Comparison of ENCODE assay signal across 15 cellular contexts in the genomic region with DNA sequence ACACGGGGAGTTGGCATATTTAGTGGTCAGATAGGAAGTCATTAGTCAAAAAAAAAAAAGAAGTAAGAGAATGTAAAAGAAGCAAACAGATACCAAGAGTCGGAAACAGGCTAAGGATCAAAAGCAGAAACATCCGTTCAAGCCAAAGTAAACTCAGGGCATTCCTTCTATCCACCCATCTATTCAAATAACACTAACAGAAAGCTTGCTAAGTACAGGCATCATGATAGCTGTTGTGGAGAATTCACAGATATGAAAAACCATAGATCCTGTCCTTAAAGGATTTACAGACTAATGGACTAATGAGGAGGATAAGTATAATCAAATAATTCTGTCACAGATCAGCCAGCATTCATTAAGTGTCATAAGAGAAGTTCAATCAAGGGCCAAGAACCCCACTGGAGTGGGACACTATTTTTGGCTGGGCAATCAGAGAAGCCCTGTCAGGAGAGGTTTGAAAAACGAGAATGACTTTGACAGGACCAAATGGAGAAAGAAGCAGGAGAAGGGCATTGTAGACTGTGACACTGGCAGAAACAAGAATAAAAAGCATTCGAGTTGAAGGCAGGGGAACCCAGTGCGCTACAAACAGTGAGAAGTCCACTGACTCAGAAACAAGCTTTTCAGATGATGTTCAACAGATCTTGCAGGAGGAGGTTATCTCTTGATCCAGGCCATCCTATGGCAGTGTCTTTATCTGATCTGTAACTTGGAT.
DNase-seq lines count a peak whose midpoint lies in the region; ATAC-seq and TF ChIP-seq lines count a peak whose summit lies in the region.
"Had no signal": no experiment of that assay in that cellular context is flagged by ENCODE, and none has a peak within 500 bp of the region (broad histone marks: within the 10 kb centered on the region; RNA-seq: fewer than 3 reads in every experiment).

No MANE protein-coding gene starts in this region.

- H4K20me1 ChIP-seq in SK-N-SH (ENCODE audit: insufficient read depth), result no peaks in the 10 kb centered on the region

- POLR2A ChIA-PET in SK-N-SH (lab: Yijun Ruan, JAX), result no interaction called here

- peak; percentile 12 for ATAC-seq in GM21723 (IDR thresholded peaks at IDR 0.05; ENCODE audit: unreplicated experiment)
- ATAC-seq in foreskin keratinocyte, result no peak

- peak; percentile 59 to 94 for TF ChIP-seq EP300 in SK-N-SH (IDR thresholded peaks at IDR 0.05; ENCODE audit: borderline replicate concordance in 1 of 2, low read depth in 1 of 2, low read length in 1 of 2)

- peak overlapping the region; percentile 56 for H2AFZ ChIP-seq in SK-N-SH (ENCODE audit: low read depth)

- H3K9me2 ChIP-seq in SK-N-SH, result no peaks in the 10 kb centered on the region

- H3K27me3 Mint-ChIP-seq in progenitor cell of endocrine pancreas, result peaks cover 29% of the 10 kb centered on the region

- peak overlapping the region; percentile 44; the same call in 1 of the 2 replicates for H3K9ac ChIP-seq in SK-N-SH
- H3K9ac ChIP-seq in rectal smooth muscle tissue (ENCODE audit: low read length), result no peak overlapping the region

- 16% methylated on average over 6 of the region's 6 CpGs for WGBS in SK-N-SH (ENCODE audit: low lambda C conversion rate)

- no peaks in the 10 kb centered on the region for H3K9me3 ChIP-seq in SK-N-SH
- H3K9me3 ChIP-seq: pancreas had no signal

- no peaks in the 10 kb centered on the region for H3K27me3 ChIP-seq in SK-N-SH (ENCODE audit: insufficient read depth)
- no peaks in the 10 kb centered on the region for H3K27me3 ChIP-seq in rectal smooth muscle tissue (ENCODE audit: control insufficient read depth, insufficient read depth, low read length)
- H3K27me3 ChIP-seq in foreskin keratinocyte, result no peaks in the 10 kb centered on the region
- H3K27me3 ChIP-seq: pancreas had no signal

- H3K4me1 Mint-ChIP-seq in progenitor cell of endocrine pancreas (ENCODE audit: low read depth), result peaks cover 6% of the 10 kb centered on the region

- DNase-seq in SK-N-SH (no peak), fibroblast of the aortic adventitia (ENCODE audit: low read depth) (peak; percentile 70), foreskin keratinocyte (no peak), occipital lobe (lab: John Stamatoyannopoulos, UW) (no peak), cerebellar cortex (ENCODE audit: low spot score) (no peak), progenitor cell of endocrine pancreas (ENCODE audit: low spot score, unreplicated experiment) (no peak)
- DNase-seq: activated gamma-delta T cell treated with Interleukin-2 at 50 U/mL for 16 hours, AML-193, cerebellar nuclear complex, NCI-H1930, NCI-H774, pancreas, SIG-M5 had no signal

- H3K4me3 ChIP-seq in SK-N-SH (ENCODE audit: low read depth in 2 of 2, low read length in 1 of 2), result peak overlapping the region in 1 of 2 experiments; percentile 9; a peak in 2 of 4 replicates
- no peak overlapping the region for H3K4me3 ChIP-seq in fibroblast of the aortic adventitia (ENCODE audit: low read depth, low read length)
- H3K4me3 ChIP-seq in rectal smooth muscle tissue (ENCODE audit: low read length), result no peak overlapping the region
- H3K4me3 ChIP-seq: pancreas had no signal

- no peaks in the 10 kb centered on the region for H3K36me3 Mint-ChIP-seq in progenitor cell of endocrine pancreas (ENCODE audit: insufficient read depth)

- H3K27ac ChIP-seq in SK-N-SH (ENCODE audit: low read depth in 2 of 2, low read length in 1 of 2), result peak overlapping the region; percentile 91 to 95
- peak overlapping the region; percentile 20 for H3K27ac ChIP-seq in rectal smooth muscle tissue (ENCODE audit: low read depth, low read length)
- H3K27ac ChIP-seq in foreskin keratinocyte, result no peak overlapping the region
- H3K27ac ChIP-seq: pancreas had no signal

- TF ChIP-seq RAD21 in SK-N-SH (IDR thresholded peaks at IDR 0.05; ENCODE audit: low read length), result peak; percentile 1; the same call in 1 of the 2 replicates

- CTCF ChIA-PET in SK-N-SH (lab: Yijun Ruan, JAX), result interaction anchor here (1.1 kb wide), 1 partner anchor 10 kb away, joined by 3 read pairs; no protein-coding TSS in a partner anchor

- H3K27ac Mint-ChIP-seq in progenitor cell of endocrine pancreas, result no peak overlapping the region

- peak overlapping the region; percentile 69 for H3K4me2 ChIP-seq in SK-N-SH

- peaks cover 30% of the 10 kb centered on the region for H3F3A ChIP-seq in SK-N-SH (replicated peaks; ENCODE audit: insufficient read depth)

- H3K9me3 Mint-ChIP-seq in progenitor cell of endocrine pancreas (ENCODE audit: low read depth), result no peaks in the 10 kb centered on the region

- H3K79me2 ChIP-seq in SK-N-SH (ENCODE audit: insufficient read depth), result no peaks in the 10 kb centered on the region

- no peaks in the 10 kb centered on the region for H3K36me3 ChIP-seq in SK-N-SH (replicated peaks in 1 of 2; ENCODE audit: control insufficient read depth in 1 of 2, insufficient read depth in 2 of 2, low read length in 1 of 2)
- no peaks in the 10 kb centered on the region for H3K36me3 ChIP-seq in rectal smooth muscle tissue (ENCODE audit: control insufficient read depth, insufficient read depth, low read length)
- H3K36me3 ChIP-seq: pancreas had no signal

- H3K4me1 ChIP-seq in SK-N-SH (ENCODE audit: control insufficient read depth in 1 of 2, insufficient read depth in 2 of 2, low read depth in 1 of 2, low read length in 1 of 2) (peaks cover 16 to 18% of the 10 kb centered on the region in 2 experiments), rectal smooth muscle tissue (ENCODE audit: control insufficient read depth, insufficient read depth, low read length) (peaks cover 10% of the 10 kb centered on the region), foreskin keratinocyte (no peaks in the 10 kb centered on the region)
- H3K4me1 ChIP-seq: pancreas had no signal

- H3K4me3 Mint-ChIP-seq in progenitor cell of endocrine pancreas (ENCODE audit: low read depth), result no peak overlapping the region

- TF ChIP-seq CTCF in SK-N-SH (IDR thresholded peaks at IDR 0.05), result no peak
- no peak for TF ChIP-seq CTCF in fibroblast of the aortic adventitia (IDR thresholded peaks at IDR 0.05; ENCODE audit: insufficient read depth, low read length)
- no peak for TF ChIP-seq CTCF in foreskin keratinocyte (conservative IDR thresholded peaks at IDR 0.05)
- TF ChIP-seq CTCF in progenitor cell of endocrine pancreas (IDR thresholded peaks at IDR 0.05; ENCODE audit: unreplicated experiment), result no peak

TF ChIP-seq in SK-N-SH, 30 proteins besides CTCF, POLR2A, EP300 and RAD21 (continues in another document):
- TF ChIP-seq JUND (IDR thresholded peaks at IDR 0.05) (peak; percentile 60), FOXM1 (IDR thresholded peaks at IDR 0.05; ENCODE audit: low read depth) (peak; percentile 65), FOSL2 (IDR thresholded peaks at IDR 0.05; ENCODE audit: borderline replicate concordance, low read depth) (peak; percentile 33; the same call in 1 of the 2 replicates), MEF2A (IDR thresholded peaks at IDR 0.05; ENCODE audit: borderline replicate concordance, low read depth) (peak; percentile 33), EZH2phosphoT487 (IDR thresholded peaks at IDR 0.05; ENCODE audit: borderline replicate concordance, low read depth) (no peak), MXI1 (IDR thresholded peaks at IDR 0.05; ENCODE audit: low read depth, low read length) (no peak), NFIC (IDR thresholded peaks at IDR 0.05; ENCODE audit: borderline replicate concordance) (peak; percentile 84), RCOR1 (IDR thresholded peaks at IDR 0.05; ENCODE audit: low read length) (no peak), GABPA (IDR thresholded peaks at IDR 0.05; ENCODE audit: low read depth) (peak; percentile 4; the same call in 1 of the 2 replicates), TCF12 (IDR thresholded peaks at IDR 0.05) (peak; percentile 89), TEAD4 (IDR thresholded peaks at IDR 0.05; ENCODE audit: borderline replicate concordance, insufficient read depth) (peak; percentile 77; the same call in 1 of the 2 replicates), IRF3 (IDR thresholded peaks at IDR 0.05; ENCODE audit: low read depth, low read length) (no peak)
- TF ChIP-seq, protein P1, sequence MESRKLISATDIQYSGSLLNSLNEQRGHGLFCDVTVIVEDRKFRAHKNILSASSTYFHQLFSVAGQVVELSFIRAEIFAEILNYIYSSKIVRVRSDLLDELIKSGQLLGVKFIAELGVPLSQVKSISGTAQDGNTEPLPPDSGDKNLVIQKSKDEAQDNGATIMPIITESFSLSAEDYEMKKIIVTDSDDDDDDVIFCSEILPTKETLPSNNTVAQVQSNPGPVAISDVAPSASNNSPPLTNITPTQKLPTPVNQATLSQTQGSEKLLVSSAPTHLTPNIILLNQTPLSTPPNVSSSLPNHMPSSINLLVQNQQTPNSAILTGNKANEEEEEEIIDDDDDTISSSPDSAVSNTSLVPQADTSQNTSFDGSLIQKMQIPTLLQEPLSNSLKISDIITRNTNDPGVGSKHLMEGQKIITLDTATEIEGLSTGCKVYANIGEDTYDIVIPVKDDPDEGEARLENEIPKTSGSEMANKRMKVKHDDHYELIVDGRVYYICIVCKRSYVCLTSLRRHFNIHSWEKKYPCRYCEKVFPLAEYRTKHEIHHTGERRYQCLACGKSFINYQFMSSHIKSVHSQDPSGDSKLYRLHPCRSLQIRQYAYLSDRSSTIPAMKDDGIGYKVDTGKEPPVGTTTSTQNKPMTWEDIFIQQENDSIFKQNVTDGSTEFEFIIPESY (IDR thresholded peaks at IDR 0.05; ENCODE audit: borderline replicate concordance, low read depth), result 0 out of 2 replicates have a peak, but pooled peaks have one; percentile 29
- TF ChIP-seq, protein P2, sequence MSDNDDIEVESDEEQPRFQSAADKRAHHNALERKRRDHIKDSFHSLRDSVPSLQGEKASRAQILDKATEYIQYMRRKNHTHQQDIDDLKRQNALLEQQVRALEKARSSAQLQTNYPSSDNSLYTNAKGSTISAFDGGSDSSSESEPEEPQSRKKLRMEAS (IDR thresholded peaks at IDR 0.05; ENCODE audit: low read depth), result 0 out of 2 replicates have a peak, but pooled peaks have one; percentile 28
